ENCODE assay signal across 8 cellular contexts in the genomic region with DNA sequence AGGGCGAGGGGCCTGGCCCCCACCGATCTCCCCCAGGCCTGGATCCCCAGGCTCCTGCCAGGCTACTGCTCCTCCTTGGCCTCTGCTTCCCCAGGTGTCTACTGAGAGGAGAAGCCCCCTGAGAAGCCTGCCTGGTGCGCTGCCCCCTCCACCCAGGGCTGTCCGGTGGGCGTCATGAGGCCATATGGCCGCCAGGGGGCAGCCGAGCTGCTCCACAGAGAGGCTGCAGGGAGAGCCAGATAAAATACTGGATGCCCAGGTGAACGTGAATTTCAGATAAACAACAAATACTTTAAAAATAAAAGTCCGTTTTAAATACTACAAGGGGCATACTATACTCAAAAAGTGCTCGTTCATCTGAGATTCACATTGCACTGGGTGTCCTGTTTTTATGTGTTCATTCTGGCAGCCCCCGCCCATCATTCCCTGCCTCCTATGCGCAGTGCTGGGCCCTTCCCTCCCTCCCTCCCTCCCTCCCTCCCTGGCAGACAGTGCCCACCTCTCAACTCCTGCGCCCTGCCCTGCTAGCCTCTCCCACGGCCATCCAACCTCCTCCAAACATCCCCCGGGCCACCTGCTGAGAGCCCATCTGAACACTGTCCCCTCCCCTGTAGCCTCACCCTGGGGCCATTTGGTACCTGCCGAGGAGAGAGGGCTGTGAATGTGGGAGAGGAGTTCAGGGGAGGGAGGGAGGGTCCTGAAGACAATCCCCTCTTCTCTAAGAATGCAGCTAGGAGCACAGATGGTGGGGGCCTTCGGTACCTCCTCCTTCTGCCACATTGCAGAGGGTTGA. TPM values are rescaled to one million over a fixed set of nuclear protein-coding genes. Genes with fewer than 3 reads are reported as not detected.
DNase-seq lines count a peak whose midpoint lies in the region; ATAC-seq and TF ChIP-seq lines count a peak whose summit lies in the region.

No MANE protein-coding gene starts in this region.

- TF ChIP-seq RAD21 in IMR-90 (IDR thresholded peaks at IDR 0.05; ENCODE audit: low read length): peak; percentile 81

- peak overlapping the region; percentile 38 for H2AK9ac ChIP-seq in IMR-90 (replicated peaks; ENCODE audit: low read depth, low read length, poor library complexity)

- peak overlapping the region; percentile 84 for H2BK120ac ChIP-seq in IMR-90 (ENCODE audit: low read depth, low read length)

- no peaks in the 10 kb centered on the region for H3K9me3 Mint-ChIP-seq in activated naive CD8-positive, alpha-beta T cell treated with anti-CD3 and anti-CD28 coated beads, Interleukin-2, amount 10 ng/mL, durations not matched to agents 7 days and 5 days

- H3K14ac ChIP-seq in IMR-90 (replicated peaks; ENCODE audit: low read depth, low read length): no peak overlapping the region

- dilution Hi-C loops in IMR-90 (cut with HindIII; ENCODE audit: low sequenced_read_pairs, unreplicated experiment): no loop called here

- no peak overlapping the region for H2BK5ac ChIP-seq in IMR-90 (ENCODE audit: low read depth, low read length, poor library complexity, severe bottlenecking)

- H3K9me1 ChIP-seq in IMR-90 (ENCODE audit: insufficient read depth, low read length): peaks cover 14% of the 10 kb centered on the region

- peak overlapping the region; percentile 98 for H3K27ac Mint-ChIP-seq in activated naive CD8-positive, alpha-beta T cell treated with anti-CD3 and anti-CD28 coated beads, Interleukin-2, amount 10 ng/mL, durations not matched to agents 7 days and 5 days

- H3K4me3 Mint-ChIP-seq in activated naive CD8-positive, alpha-beta T cell treated with anti-CD3 and anti-CD28 coated beads, Interleukin-2, amount 10 ng/mL, durations not matched to agents 7 days and 5 days: peak overlapping the region; percentile 40

- no peaks in the 10 kb centered on the region; the same call in 1 of the 2 replicates for H3K27me3 ChIP-seq in IMR-90 (ENCODE audit: control insufficient read depth, insufficient read depth, low read length)

- no peak overlapping the region for H3K4me2 ChIP-seq in IMR-90 (ENCODE audit: low read depth, low read length)

- in situ Hi-C loops in IMR-90 (cut with MboI; ENCODE audit: low sequenced_read_pairs): loop anchor here (10.0 kb wide), 1 partner anchor 520 kb away; no protein-coding TSS in a partner anchor

- no peak overlapping the region for H3K18ac ChIP-seq in IMR-90 (ENCODE audit: low read depth, low read length)

- TF ChIP-seq CTCF in IMR-90 (conservative IDR thresholded peaks at IDR 0.05; ENCODE audit: low read depth, low read length): peak; percentile 87

- no peak for TF ChIP-seq POLR2A in IMR-90 (IDR thresholded peaks at IDR 0.05; ENCODE audit: low read depth, low read length)

- peak overlapping the region; percentile 68; the same call in 1 of the 2 replicates for H2BK20ac ChIP-seq in IMR-90 (ENCODE audit: low read depth, low read length)

- no peak overlapping the region for H3K23ac ChIP-seq in IMR-90 (ENCODE audit: low read depth, low read length)

- no peak overlapping the region for H4K5ac ChIP-seq in IMR-90 (ENCODE audit: low read depth, low read length)

- peaks cover 32% of the 10 kb centered on the region for H3K36me3 Mint-ChIP-seq in activated naive CD8-positive, alpha-beta T cell treated with anti-CD3 and anti-CD28 coated beads, Interleukin-2, amount 10 ng/mL, durations not matched to agents 7 days and 5 days

- peaks cover 12% of the 10 kb centered on the region for H3K4me1 ChIP-seq in IMR-90 (ENCODE audit: control insufficient read depth, insufficient read depth, low read length)

- H3K56ac ChIP-seq in IMR-90 (ENCODE audit: extremely low read depth, insufficient read depth, low read length): no peak overlapping the region

- CTCF ChIA-PET in IMR-90 (lab: Yijun Ruan, JAX): interaction anchor here (1.0 kb wide), 2 partner anchors 61 to 518 kb away, joined by 3 read pairs; no protein-coding TSS in a partner anchor

- no peak overlapping the region for H2AK5ac ChIP-seq in IMR-90 (ENCODE audit: low read depth, low read length)

- 8% methylated on average over 6 of the region's 17 CpGs; no CpG with 5 or more reads in 1 of the 2 experiments for WGBS in IMR-90 (ENCODE audit: extremely low coverage in 2 of 2, insufficient read length in 1 of 2), 2 experiments

- H4K20me1 ChIP-seq in IMR-90 (ENCODE audit: insufficient read depth, low read length): no peaks in the 10 kb centered on the region

- H3K4ac ChIP-seq in IMR-90 (ENCODE audit: low read depth, low read length): peak overlapping the region; percentile 64; the same call in 1 of the 2 replicates

- no peak overlapping the region for H3K27ac ChIP-seq in IMR-90 (ENCODE audit: insufficient read depth, low read length)

- no peak overlapping the region for H3K9ac ChIP-seq in IMR-90 (ENCODE audit: low read depth, low read length)

- H3K4me1 Mint-ChIP-seq in activated naive CD8-positive, alpha-beta T cell treated with anti-CD3 and anti-CD28 coated beads, Interleukin-2, amount 10 ng/mL, durations not matched to agents 7 days and 5 days: peaks cover 53% of the 10 kb centered on the region

- H2AFZ ChIP-seq in IMR-90 (replicated peaks; ENCODE audit: low read length, poor library complexity): peak overlapping the region; percentile 64

- H4K91ac ChIP-seq in IMR-90 (ENCODE audit: insufficient read depth, low read depth, low read length): no peak overlapping the region

- no TSS peak for BruUV-seq in IMR-90 (replicated peaks; lab: Mats Ljungman, UMichigan)

- peak; percentile 74 for ATAC-seq in IMR-90 (ENCODE audit: low read depth)
- no peak for ATAC-seq in activated naive CD8-positive, alpha-beta T cell treated with anti-CD3 and anti-CD28 coated beads, Interleukin-2, amount 10 ng/mL, durations not matched to agents 7 days and 5 days (ENCODE audit: low read depth)
- no peak for ATAC-seq in GM19351 (IDR thresholded peaks at IDR 0.05; ENCODE audit: unreplicated experiment)
- no peak for ATAC-seq in GM21619 (IDR thresholded peaks at IDR 0.05; ENCODE audit: unreplicated experiment)

- no peaks in the 10 kb centered on the region for H3K79me1 ChIP-seq in IMR-90 (ENCODE audit: low read depth in 1 of 2, low read length in 2 of 2)

- intact Hi-C loops in IMR-90 (cut with micrococcal nuclease): loop anchor here (1.0 to 2.0 kb wide), 2 partner anchors 82 to 519 kb away; no protein-coding TSS in a partner anchor
- intact Hi-C loops in cardiac septum (cut with DNase I): loop anchor here (2.0 to 5.0 kb wide), 2 partner anchors 82 to 518 kb away; no protein-coding TSS in a partner anchor

- H4K8ac ChIP-seq in IMR-90 (ENCODE audit: low read depth in 2 of 2, low read length in 2 of 2): no peak overlapping the region

- H3K36me3 ChIP-seq in IMR-90 (ENCODE audit: control insufficient read depth, insufficient read depth, low read length): no peaks in the 10 kb centered on the region

- H3K9me3 ChIP-seq in IMR-90 (ENCODE audit: control insufficient read depth, insufficient read depth, low read length): no peaks in the 10 kb centered on the region

- H3K4me3 ChIP-seq in IMR-90 (ENCODE audit: insufficient read depth, low read depth, low read length): no peak overlapping the region

- POLR2A ChIA-PET in IMR-90 (lab: Charles Lee; ENCODE audit: unreplicated experiment): no interaction called here
- POLR2A ChIA-PET in activated naive CD8-positive, alpha-beta T cell treated with anti-CD3 and anti-CD28 coated beads, Interleukin-2, amount 10 ng/mL, durations not matched to agents 7 days and 5 days (lab: Charles Lee): interaction anchor here (0.7 to 3.6 kb wide), 6 partner anchors 11 to 35 kb away, joined by 3 to 49 read pairs (median 4); a partner anchor contains a TSS

- H3K27me3 Mint-ChIP-seq in activated naive CD8-positive, alpha-beta T cell treated with anti-CD3 and anti-CD28 coated beads, Interleukin-2, amount 10 ng/mL, durations not matched to agents 7 days and 5 days: no peaks in the 10 kb centered on the region

- DNase-seq in DMS 273 treated with DMSO at 0.1 percent for 48 hours (lab: John Stamatoyannopoulos, UW) (peak; percentile 31), IMR-90 (peak; percentile 27), T follicular helper cell (ENCODE audit: low read depth) (peak; percentile 50), cardiac septum (ENCODE audit: low spot score) (peak; percentile 77), putamen (ENCODE audit: low spot score) (peak; percentile 32)
- DNase-seq in activated naive CD8-positive, alpha-beta T cell treated with anti-CD3 and anti-CD28 coated beads, Interleukin-2, amount 10 ng/mL, durations not matched to agents 7 days and 5 days: peak; percentile 82

- H2BK15ac ChIP-seq in IMR-90 (ENCODE audit: low read depth, low read length): peak overlapping the region; percentile 89; the same call in 1 of the 3 replicates

TF ChIP-seq in IMR-90, 13 proteins besides CTCF, POLR2A, EP300 and RAD21:
- TF ChIP-seq MAZ (IDR thresholded peaks at IDR 0.05; ENCODE audit: borderline replicate concordance, low read depth, low read length) (no peak), SMC3 (IDR thresholded peaks at IDR 0.05; ENCODE audit: low read depth, low read length) (peak; percentile 77)

RNA-seq across cellular contexts. Expression of a gene that starts 29.5 kb away (rescaled TPM):
- total RNA-seq in IMR-90 (2012; rRNA removed) (0.36 and 0.56 TPM in 2 replicates), cardiac septum (2.7 TPM)
- 0.83 and 1.1 TPM in 2 replicates for polyA plus RNA-seq in IMR-90 (2012; rRNA removed)
- 0.74 and 0.75 TPM in 2 replicates for polyA plus RNA-seq in IMR-90 (2012; cell fraction: cytosol; rRNA removed)
- polyA plus RNA-seq in IMR-90 (2012; cell fraction: nucleus; rRNA removed; ENCODE audit: low replicate concordance): 1.0 and 3.2 TPM in 2 replicates
- total RNA-seq in activated naive CD8-positive, alpha-beta T cell treated with anti-CD3 and anti-CD28 coated beads, Interleukin-2, amount 10 ng/mL, durations not matched to agents 7 days and 5 days: 100 to 1,000 TPM; 238 to 241 TPM

RNA-seq across cellular contexts. Expression of a gene that starts 46.4 kb away (rescaled TPM):
- 255 and 295 TPM in 2 replicates for total RNA-seq in IMR-90 (2012; rRNA removed)
- 221 and 270 TPM in 2 replicates for polyA plus RNA-seq in IMR-90 (2012; rRNA removed)
- 200 and 257 TPM in 2 replicates for polyA plus RNA-seq in IMR-90 (2012; cell fraction: cytosol; rRNA removed)
- polyA plus RNA-seq in IMR-90 (2012; cell fraction: nucleus; rRNA removed; ENCODE audit: low replicate concordance): 60.8 and 158 TPM in 2 replicates
- 10 to 100 TPM; 18.0 to 23.4 TPM for total RNA-seq in activated naive CD8-positive, alpha-beta T cell treated with anti-CD3 and anti-CD28 coated beads, Interleukin-2, amount 10 ng/mL, durations not matched to agents 7 days and 5 days
- total RNA-seq in cardiac septum: 101 TPM

Comparison
In these comparisons a context has a peak if more than half of its experiments do, and no peak if none do; other contexts are left out.
1. DNase-seq: peak in every context shown above with its lines; median percentile 82 in activated naive CD8-positive, alpha-beta T cell treated with anti-CD3 and anti-CD28 coated beads, Interleukin-2, amount 10 ng/mL, durations not matched to agents 7 days and 5 days; 77 in cardiac septum; 50 in T follicular helper cell; 32 in putamen; 31 in DMS 273 treated with DMSO at 0.1 percent for 48 hours; 27 in IMR-90.
2. RNA of a gene that starts 29.5 kb away (total RNA-seq): 238 to 241 TPM in activated naive CD8-positive, alpha-beta T cell treated with anti-CD3 and anti-CD28 coated beads, Interleukin-2, amount 10 ng/mL, durations not matched to agents 7 days and 5 days; 2.7 TPM in cardiac septum (single experiment) and 0.36 to 0.56 TPM in IMR-90; every median in the first group is over 10 times any median in the second.